Comparison of ENCODE assay signal across 9 cellular contexts in genomic region chr17:66348605-66349165, GRCh38. TPM values are rescaled to one million over a fixed set of nuclear protein-coding genes. Genes with fewer than 3 reads are reported as not detected.
A peak's percentile ranks its signal among the peaks of the same experiment; 100 is the strongest.
DNase-seq lines count a peak whose midpoint lies in the region; ATAC-seq and TF ChIP-seq lines count a peak whose summit lies in the region.
"Had no signal": no experiment of that assay in that cellular context is flagged by ENCODE, and none has a peak within 500 bp of the region (broad histone marks: within the 10 kb centered on the region; RNA-seq: fewer than 3 reads in every experiment).

No MANE protein-coding gene starts in this region.

- no peaks in the 10 kb centered on the region for H3F3A ChIP-seq in MM.1S (ENCODE audit: insufficient read depth, low read length)

- no peaks in the 10 kb centered on the region for H3K27me3 ChIP-seq in MM.1S (replicated peaks; ENCODE audit: insufficient read depth, low read length)
- H3K27me3 ChIP-seq: BLaER1 treated with 17β-estradiol and CSF1 and Interleukin-3, amounts not matched to agents 10 nM and 100 nM had no signal

- no peaks in the 10 kb centered on the region for H4K20me1 ChIP-seq in MM.1S (ENCODE audit: insufficient read depth, low read length)

- no peaks in the 10 kb centered on the region for H3K9me2 ChIP-seq in MM.1S (replicated peaks; ENCODE audit: insufficient read depth, low read length)

- no peak overlapping the region for H3K4me3 ChIP-seq in MM.1S (ENCODE audit: low read length)
- H3K4me3 ChIP-seq: BLaER1 treated with 17β-estradiol and CSF1 and Interleukin-3, amounts not matched to agents 10 nM and 100 nM had no signal

- DNase-seq in NCI-H2081 (lab: John Stamatoyannopoulos, UW) (peak; percentile 21 to 64), NCI-H2081 treated with DMSO at 0.1 percent for 48 hours (lab: John Stamatoyannopoulos, UW) (no peak), NCI-H2171 (lab: John Stamatoyannopoulos, UW) (peak; percentile 59), brain pericyte (ENCODE audit: low read depth, low spot score) (peak; percentile 25), omental fat pad (ENCODE audit: low spot score) (no peak), MM.1S (no peak)

- H3K9me3 ChIP-seq in MM.1S (replicated peaks; ENCODE audit: insufficient read depth, low read length), result no peaks in the 10 kb centered on the region
- H3K9me3 ChIP-seq: BLaER1 treated with 17β-estradiol and CSF1 and Interleukin-3, amounts not matched to agents 10 nM and 100 nM had no signal

- no peak overlapping the region for H3K4me2 ChIP-seq in MM.1S (ENCODE audit: low read depth, low read length)

- H3K36me3 ChIP-seq in MM.1S (replicated peaks; ENCODE audit: insufficient read depth, low read length), result no peaks in the 10 kb centered on the region

- no peak overlapping the region for H3K9ac ChIP-seq in MM.1S (ENCODE audit: low read length)
- H3K9ac ChIP-seq: BLaER1 treated with 17β-estradiol and CSF1 and Interleukin-3, amounts not matched to agents 10 nM and 100 nM had no signal

- H3K4me1 ChIP-seq in MM.1S (ENCODE audit: low read length), result no peaks in the 10 kb centered on the region

- TF ChIP-seq CTCF in omental fat pad (IDR thresholded peaks at IDR 0.05) (no peak), MM.1S (IDR thresholded peaks at IDR 0.05; ENCODE audit: low read length) (no peak)

- peaks cover 31% of the 10 kb centered on the region for H3K79me2 ChIP-seq in MM.1S (ENCODE audit: low read length)

- no peak overlapping the region for H3K27ac ChIP-seq in MM.1S (ENCODE audit: low read length)
- H3K27ac ChIP-seq: BLaER1 treated with 17β-estradiol and CSF1 and Interleukin-3, amounts not matched to agents 10 nM and 100 nM had no signal

- H2AFZ ChIP-seq in MM.1S (ENCODE audit: low read length), result no peak overlapping the region

- peak; percentile 82 for ATAC-seq in omental fat pad (ENCODE audit: low FRiP score)
- no peak for ATAC-seq in HG02938 (IDR thresholded peaks at IDR 0.05; ENCODE audit: unreplicated experiment)
- ATAC-seq in GM19328 (IDR thresholded peaks at IDR 0.05; ENCODE audit: unreplicated experiment), result no peak

RNA-seq across cellular contexts. Expression of gene PRKCA, which starts 46.3 kb away (rescaled TPM):
- total RNA-seq in omental fat pad, result 10 to 100 TPM in 2 of 4 donors, 1 to 10 TPM in 2; 6.7 to 14.3 (median 10.3) TPM

Comparison
In these comparisons a context has a peak if more than half of its experiments do, and no peak if none do; other contexts are left out.
1. DNase-seq: peak in NCI-H2081 (2 of 2), NCI-H2171 (single experiment) and brain pericyte (single experiment); none in NCI-H2081 treated with DMSO at 0.1 percent for 48 hours (single experiment), omental fat pad (single experiment) and MM.1S (single experiment).